In genomic region chr16:20904507-20905079, GRCh38 we compare ENCODE assay signal across 9 cellular contexts.
DNase-seq lines count a peak whose midpoint lies in the region; ATAC-seq and TF ChIP-seq lines count a peak whose summit lies in the region.
"Had no signal": no experiment of that assay in that cellular context is flagged by ENCODE, and none has a peak within 500 bp of the region (broad histone marks: within the 10 kb centered on the region; RNA-seq: fewer than 3 reads in every experiment).

No MANE protein-coding gene starts in this region.

- TF ChIP-seq CTCF in OCI-LY3 (IDR thresholded peaks at IDR 0.05; ENCODE audit: low read depth, low read length) (no peak; the same call in 1 of the 2 replicates), nephron (IDR thresholded peaks at IDR 0.05; ENCODE audit: unreplicated experiment in 3 of 3) (no peak)

- peak; percentile 27 for DNase-seq in activated CD4-positive, alpha-beta T cell treated with anti-CD3 and anti-CD28 coated beads for 48 hours
- no peak for DNase-seq in activated CD4-positive, alpha-beta T cell treated with anti-CD3 and anti-CD28 coated beads for 1 hour
- no peak for DNase-seq in central memory CD8-positive, alpha-beta T cell (ENCODE audit: low spot score in 2 of 2)
- no peak for DNase-seq in stimulated activated CD8-positive, alpha-beta memory T cell treated with anti-CD3 and anti-CD28 coated beads, Interleukin-4, amount 100 ng/mL, for 48 hours
- DNase-seq in NCI-H1930 (lab: John Stamatoyannopoulos, UW), result no peak

- peaks cover 21% of the 10 kb centered on the region for H3K36me3 ChIP-seq in OCI-LY3 (replicated peaks; ENCODE audit: low read depth, low read length)

- H3K9me3 Mint-ChIP-seq in central memory CD8-positive, alpha-beta T cell, result no peaks in the 10 kb centered on the region
- H3K9me3 Mint-ChIP-seq in nephron, result no peaks in the 10 kb centered on the region

- H3K4me1 Mint-ChIP-seq in central memory CD8-positive, alpha-beta T cell, result peaks cover 62% of the 10 kb centered on the region
- H3K4me1 Mint-ChIP-seq in nephron, result peaks cover 51% of the 10 kb centered on the region

- H3K4me1 ChIP-seq in OCI-LY3 (ENCODE audit: low read length), result peaks cover 34% of the 10 kb centered on the region

- no peaks in the 10 kb centered on the region for H3K27me3 Mint-ChIP-seq in central memory CD8-positive, alpha-beta T cell
- no peaks in the 10 kb centered on the region for H3K27me3 Mint-ChIP-seq in nephron (ENCODE audit: low read depth)

- H4K20me1 ChIP-seq in OCI-LY3 (ENCODE audit: insufficient read depth, low read length), result peaks cover 72% of the 10 kb centered on the region

- H3K9me3 ChIP-seq in OCI-LY3 (ENCODE audit: insufficient read depth, low read length), result no peaks in the 10 kb centered on the region

- peak overlapping the region; percentile 4 for H3K4me3 Mint-ChIP-seq in central memory CD8-positive, alpha-beta T cell
- H3K4me3 Mint-ChIP-seq in nephron, result peak overlapping the region in 1 of 3 experiments; percentile 75

- H3K27ac Mint-ChIP-seq in central memory CD8-positive, alpha-beta T cell (ENCODE audit: low read depth), result peak overlapping the region; percentile 54
- H3K27ac Mint-ChIP-seq in nephron, result peak overlapping the region; percentile 55 to 76 (median 74)

- no peak for ATAC-seq in central memory CD8-positive, alpha-beta T cell (replicated peaks; ENCODE audit: extremely low read depth, poor library complexity, severe bottlenecking)
- no peak for ATAC-seq in GM18517 (IDR thresholded peaks at IDR 0.05; ENCODE audit: unreplicated experiment)

- H3K4me3 ChIP-seq in OCI-LY3 (ENCODE audit: low read length), result peak overlapping the region; percentile 66

- H3K79me2 ChIP-seq in OCI-LY3 (ENCODE audit: low read length), result peaks cover 37% of the 10 kb centered on the region

- H3K4me2 ChIP-seq in OCI-LY3 (ENCODE audit: low read length), result peak overlapping the region; percentile 91

- no peak overlapping the region for H2AFZ ChIP-seq in OCI-LY3 (ENCODE audit: low read depth, low read length)

- H3K9ac ChIP-seq in OCI-LY3 (ENCODE audit: low read length), result no peak overlapping the region; the same call in 1 of the 2 replicates

- peaks cover 31% of the 10 kb centered on the region for H3K27me3 ChIP-seq in OCI-LY3 (ENCODE audit: low read depth, low read length)

- H3K36me3 Mint-ChIP-seq in central memory CD8-positive, alpha-beta T cell (ENCODE audit: insufficient read depth), result peaks cover 21% of the 10 kb centered on the region
- H3K36me3 Mint-ChIP-seq in nephron (ENCODE audit: low read depth), result peaks cover 3% of the 10 kb centered on the region

- H3K27ac ChIP-seq in OCI-LY3 (ENCODE audit: low read length), result peak overlapping the region; percentile 44
- H3K27ac ChIP-seq: VCaP had no signal
